In genomic region chr1:83581747-83582146, GRCh38 we compare ENCODE assay signal across 27 cellular contexts.
"Had no signal": no experiment of that assay in that cellular context is flagged by ENCODE, and none has a peak within 500 bp of the region (broad histone marks: within the 10 kb centered on the region; RNA-seq: fewer than 3 reads in every experiment).

No MANE protein-coding gene starts in this region.

- H3K4me3 Mint-ChIP-seq: stimulated activated memory B cell treated with anti-CD40 and anti-IgM and Interleukin-4, amounts not matched to agents 10 μg/mL and 1 μg/mL and 100 μg/mL, for 72 hours; stimulated activated naive B cell treated with anti-CD40 and anti-IgM and Interleukin-4, amounts not matched to agents 10 μg/mL and 1 μg/mL and 100 μg/mL, for 72 hours; stimulated activated naive CD8-positive, alpha-beta T cell treated with anti-CD3 and anti-CD28 coated beads, Interleukin-15, amount 100 ng/mL, for 72 hours; stimulated activated naive CD8-positive, alpha-beta T cell treated with anti-CD3 and anti-CD28 coated beads, Interleukin-15, Interleukin-2, amounts not matched to agents 100 ng/mL and 50 ng/mL, for 24 hours; type B pancreatic cell had no signal

- H3K36me3 Mint-ChIP-seq: stimulated activated naive B cell treated with anti-CD40 and anti-IgM and Interleukin-4, amounts not matched to agents 10 μg/mL and 1 μg/mL and 100 μg/mL, for 72 hours had no signal

- H3K27me3 ChIP-seq: stomach, suprapubic skin, testis, thyroid gland, tibial artery, tibial nerve, transverse colon, upper lobe of left lung, upper lobe of right lung, uterus, vagina had no signal

- H3K4me1 ChIP-seq: stomach, suprapubic skin, testis, thyroid gland, tibial artery, tibial nerve, transverse colon, upper lobe of left lung, upper lobe of right lung, uterus, vagina had no signal

- H3K4me1 Mint-ChIP-seq: stimulated activated naive B cell treated with anti-CD40 and anti-IgM and Interleukin-4, amounts not matched to agents 10 μg/mL and 1 μg/mL and 100 μg/mL, for 72 hours had no signal

- H3K27ac Mint-ChIP-seq: stimulated activated memory B cell treated with anti-CD40 and anti-IgM and Interleukin-4, amounts not matched to agents 10 μg/mL and 1 μg/mL and 100 μg/mL, for 72 hours; stimulated activated naive B cell treated with anti-CD40 and anti-IgM and Interleukin-4, amounts not matched to agents 10 μg/mL and 1 μg/mL and 100 μg/mL, for 72 hours; stimulated activated naive CD8-positive, alpha-beta T cell treated with anti-CD3 and anti-CD28 coated beads, Interleukin-15, amount 100 ng/mL, for 72 hours; stimulated activated naive CD8-positive, alpha-beta T cell treated with anti-CD3 and anti-CD28 coated beads, Interleukin-15, Interleukin-2, amounts not matched to agents 100 ng/mL and 50 ng/mL, for 24 hours; type B pancreatic cell had no signal

- DNase-seq: stimulated activated CD4-positive, alpha-beta T cell treated with anti-CD3 and anti-CD28 coated beads, Interleukin-2, amount 100 ng/mL, for 48 hours; stimulated activated CD4-positive, alpha-beta T cell treated with anti-CD3 and anti-CD28 coated beads, Interleukin-4, amount 100 ng/mL, for 1 hour; stimulated activated CD4-positive, alpha-beta T cell treated with anti-CD3 and anti-CD28 coated beads, Interleukin-4, amount 100 ng/mL, for 24 hours; stimulated activated CD4-positive, alpha-beta T cell treated with anti-CD3 and anti-CD28 coated beads, Interleukin-4, amount 100 ng/mL, for 4 hours; stimulated activated CD8-positive, alpha-beta memory T cell treated with anti-CD3 and anti-CD28 coated beads, Interleukin-4, amount 100 ng/mL, for 48 hours; stimulated activated naive B cell treated with anti-CD40 and anti-IgM and Interleukin-4, amounts not matched to agents 10 μg/mL and 1 μg/mL and 100 μg/mL, for 72 hours; stimulated activated naive CD4-positive, alpha-beta T cell; stimulated activated naive CD4-positive, alpha-beta T cell treated with Interleukin-2 at 50 U/mL for 16 hours; stimulated activated naive CD8-positive, alpha-beta T cell treated with anti-CD3 and anti-CD28 coated beads, Interleukin-15, amount 100 ng/mL, for 72 hours; stimulated activated naive CD8-positive, alpha-beta T cell treated with anti-CD3 and anti-CD28 coated beads, Interleukin-15, Interleukin-2, amounts not matched to agents 100 U/mL and 50 U/mL, for 24 hours; stomach; substantia nigra; testis; thyroid gland; tibial artery; transverse colon; trophoblast cell; upper lobe of right lung; uterus had no signal

- H3K36me3 ChIP-seq: stomach, suprapubic skin, thoracic aorta, thyroid gland, tibial artery, tibial nerve, transverse colon, upper lobe of left lung, upper lobe of right lung, uterus, vagina had no signal

- H3K27me3 Mint-ChIP-seq: stimulated activated memory B cell treated with anti-CD40 and anti-IgM and Interleukin-4, amounts not matched to agents 10 μg/mL and 1 μg/mL and 100 μg/mL, for 72 hours; stimulated activated naive B cell treated with anti-CD40 and anti-IgM and Interleukin-4, amounts not matched to agents 10 μg/mL and 1 μg/mL and 100 μg/mL, for 72 hours; stimulated activated naive CD8-positive, alpha-beta T cell treated with anti-CD3 and anti-CD28 coated beads, Interleukin-15, amount 100 ng/mL, for 72 hours; stimulated activated naive CD8-positive, alpha-beta T cell treated with anti-CD3 and anti-CD28 coated beads, Interleukin-15, Interleukin-2, amounts not matched to agents 100 ng/mL and 50 ng/mL, for 24 hours; type B pancreatic cell had no signal

- H3K9me3 ChIP-seq: suprapubic skin, testis, thoracic aorta, thyroid gland, transverse colon, upper lobe of right lung, uterus, vagina had no signal

- H3K27ac ChIP-seq: stomach, suprapubic skin, testis, thoracic aorta, thyroid gland, tibial artery, tibial nerve, transverse colon, upper lobe of left lung, upper lobe of right lung, uterus, vagina had no signal

- H3K4me3 ChIP-seq: stomach, suprapubic skin, testis, thoracic aorta, thyroid gland, tibial artery, tibial nerve, transverse colon, upper lobe of left lung, upper lobe of right lung, uterus, vagina had no signal

- H3K9me3 Mint-ChIP-seq: stimulated activated naive CD8-positive, alpha-beta T cell treated with anti-CD3 and anti-CD28 coated beads, Interleukin-15, amount 100 ng/mL, for 72 hours had no signal

- ATAC-seq: stimulated activated memory B cell treated with anti-CD40 and anti-IgM and Interleukin-4, amounts not matched to agents 10 μg/mL and 1 μg/mL and 100 μg/mL, for 72 hours; stimulated activated naive B cell treated with anti-CD40 and anti-IgM and Interleukin-4, amounts not matched to agents 10 μg/mL and 1 μg/mL and 100 μg/mL, for 72 hours; stimulated activated naive CD8-positive, alpha-beta T cell treated with anti-CD3 and anti-CD28 coated beads, Interleukin-15, amount 100 ng/mL, for 72 hours; stimulated activated naive CD8-positive, alpha-beta T cell treated with anti-CD3 and anti-CD28 coated beads, Interleukin-15, Interleukin-2, amounts not matched to agents 100 U/mL and 50 U/mL, for 24 hours; upper lobe of right lung had no signal
